Comparison of ENCODE assay signal across 16 cellular contexts in the genomic region with DNA sequence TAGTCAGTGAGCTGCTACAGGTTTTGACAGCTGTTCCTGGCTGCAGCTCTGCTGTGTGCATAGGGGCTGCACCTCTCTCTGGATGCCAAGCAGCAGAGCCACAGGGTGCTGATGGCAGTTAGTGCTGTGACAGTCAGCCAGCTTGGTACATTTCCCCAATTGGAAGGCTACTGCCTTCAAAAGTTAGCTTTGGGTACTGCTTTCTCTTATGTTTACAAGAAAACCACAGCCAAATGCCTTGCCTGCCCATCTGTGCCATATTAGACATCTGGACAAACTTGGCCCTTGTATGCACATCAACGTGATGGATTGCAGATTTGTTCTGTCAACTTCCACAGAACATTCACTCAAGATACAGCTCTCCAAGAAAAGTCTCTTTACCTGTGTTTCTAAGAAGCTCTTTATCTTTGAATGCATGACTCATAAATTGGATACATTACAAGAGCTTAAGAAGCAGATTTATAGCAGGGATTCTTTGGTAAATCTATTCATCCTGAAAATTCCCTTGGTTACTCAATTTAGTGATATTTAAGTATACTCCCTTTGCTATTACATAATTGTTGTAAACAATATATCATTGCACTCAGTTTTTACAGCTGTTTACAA.
DNase-seq lines count a peak whose midpoint lies in the region; ATAC-seq, FAIRE-seq and TF ChIP-seq lines count a peak whose summit lies in the region.
"Had no signal": no experiment of that assay in that cellular context is flagged by ENCODE, and none has a peak within 500 bp of the region (broad histone marks: within the 10 kb centered on the region; RNA-seq: fewer than 3 reads in every experiment).

No MANE protein-coding gene starts in this region.

- BruUV-seq in MCF 10A (replicated peaks; lab: Mats Ljungman, UMichigan): no TSS peak
- no TSS peak for BruUV-seq in PC-3 (replicated peaks; lab: Mats Ljungman, UMichigan)

- H3K4me3 ChIP-seq in breast epithelium (no peak overlapping the region), PC-3 (ENCODE audit: low read length) (no peak overlapping the region), Peyer's patch (no peak overlapping the region)
- H3K4me3 ChIP-seq: GM12878, uterus had no signal

- H3K27me3 ChIP-seq in breast epithelium: no peaks in the 10 kb centered on the region
- no peaks in the 10 kb centered on the region for H3K27me3 ChIP-seq in PC-3 (ENCODE audit: low read length)
- no peaks in the 10 kb centered on the region for H3K27me3 ChIP-seq in Peyer's patch
- H3K27me3 ChIP-seq: uterus had no signal

- TF ChIP-seq POLR2A in breast epithelium (IDR thresholded peaks at IDR 0.05): no peak
- TF ChIP-seq POLR2A in Peyer's patch (IDR thresholded peaks at IDR 0.05): no peak

- peak; percentile 87 for ATAC-seq in PC-3
- no peak for ATAC-seq in HG02571 (IDR thresholded peaks at IDR 0.05; ENCODE audit: unreplicated experiment)
- ATAC-seq: GM12878, HCT116, T-helper 17 cell had no signal

- no peak overlapping the region for H3K9ac ChIP-seq in PC-3 (ENCODE audit: low read length)

- H3K27ac ChIP-seq in breast epithelium (no peak overlapping the region), PC-3 (ENCODE audit: low read length) (no peak overlapping the region), Peyer's patch (no peak overlapping the region)
- H3K27ac ChIP-seq: uterus had no signal

- H4K20me1 ChIP-seq in PC-3 (ENCODE audit: low read length): no peaks in the 10 kb centered on the region

- no peak overlapping the region for H2AFZ ChIP-seq in PC-3 (ENCODE audit: low read length)

- TF ChIP-seq CTCF in MCF 10A (IDR thresholded peaks at IDR 0.05; ENCODE audit: unreplicated experiment): no peak
- no peak for TF ChIP-seq CTCF in breast epithelium (IDR thresholded peaks at IDR 0.05)
- no peak for TF ChIP-seq CTCF in PC-3 (conservative IDR thresholded peaks at IDR 0.05; ENCODE audit: low read depth, low read length)
- TF ChIP-seq CTCF in Peyer's patch (IDR thresholded peaks at IDR 0.05): no peak

- POLR2A ChIA-PET in MCF 10A (lab: Yijun Ruan, JAX): interaction anchor here (0.6 to 1.3 kb wide), 4 partner anchors 10 to 457 kb away, joined by 3 read pairs; no protein-coding TSS in a partner anchor
- POLR2A ChIA-PET in PC-3 (lab: Charles Lee; ENCODE audit: unreplicated experiment): interaction anchor here (0.6 to 0.7 kb wide), 2 partner anchors 183 to 465 kb away, joined by 3 to 4 read pairs; no protein-coding TSS in a partner anchor

- H3K27ac Mint-ChIP-seq in MCF 10A (ENCODE audit: low read depth, unreplicated experiment): peak overlapping the region; percentile 79
- H3K27ac Mint-ChIP-seq: activated T-helper 1 cell treated with anti-CD3 and anti-CD28 coated beads, Interleukin-12 subunit alpha, Interleukin-12 subunit beta, Interleukin-2, Interleukin-4 antibody, amounts not matched to agents 30 ng/mL and 10 ng/mL and 1 ng/mL, durations not matched to agents 14 hours and 24 hours and 36 hours; T-helper 17 cell had no signal

- intact Hi-C loops in MCF 10A (cut with micrococcal nuclease) (no loop called here), breast epithelium (cut with DNase I; ENCODE audit: low total_unique reads) (no loop called here), PC-3 (cut with micrococcal nuclease) (no loop called here)

- DNase-seq in MCF 10A (ENCODE audit: unreplicated experiment) (peak; percentile 78), breast epithelium (ENCODE audit: low spot score in 2 of 2) (no peak), PC-3 (peak; percentile 91), fibroblast of peridontal ligament (ENCODE audit: extremely low read depth) (peak; percentile 18), urothelium cell line (ENCODE audit: low spot score) (peak; percentile 44), Peyer's patch (no peak), T-helper 9 cell (no peak)
- DNase-seq: activated CD4-positive, alpha-beta T cell treated with anti-CD3 and anti-CD28 coated beads, Interleukin-2, amount 50 U/mL, for 1 hour; DMS79; T-helper 17 cell had no signal

- CTCF ChIA-PET in MCF 10A (lab: Yijun Ruan, JAX): interaction anchor here (0.8 to 2.7 kb wide), 8 partner anchors 26 to 348 kb away, joined by 3 to 14 read pairs (median 4); no protein-coding TSS in a partner anchor
- CTCF ChIA-PET in PC-3 (lab: Charles Lee): interaction anchor here (0.5 to 0.6 kb wide), 2 partner anchors 31 to 226 kb away, joined by 3 to 5 read pairs; no protein-coding TSS in a partner anchor

- peak overlapping the region; percentile 4; the same call in 1 of the 2 replicates for H3K4me2 ChIP-seq in PC-3 (ENCODE audit: low read length)

- H3K36me3 Mint-ChIP-seq in MCF 10A (ENCODE audit: insufficient read depth, unreplicated experiment): no peaks in the 10 kb centered on the region
- H3K36me3 Mint-ChIP-seq: brain had no signal

- no peaks in the 10 kb centered on the region for H3K9me3 Mint-ChIP-seq in MCF 10A (ENCODE audit: unreplicated experiment)
- H3K9me3 Mint-ChIP-seq: activated T-helper 1 cell treated with anti-CD3 and anti-CD28 coated beads, Interleukin-12 subunit alpha, Interleukin-12 subunit beta, Interleukin-2, Interleukin-4 antibody, amounts not matched to agents 30 ng/mL and 10 ng/mL and 1 ng/mL, durations not matched to agents 14 hours and 24 hours and 36 hours had no signal

- H3K9me2 ChIP-seq in PC-3 (replicated peaks; ENCODE audit: low read length): no peaks in the 10 kb centered on the region

- peak overlapping the region; percentile 22 for H3K4me3 Mint-ChIP-seq in MCF 10A (ENCODE audit: unreplicated experiment)
- H3K4me3 Mint-ChIP-seq: activated T-helper 1 cell treated with anti-CD3 and anti-CD28 coated beads, Interleukin-12 subunit alpha, Interleukin-12 subunit beta, Interleukin-2, Interleukin-4 antibody, amounts not matched to agents 30 ng/mL and 10 ng/mL and 1 ng/mL, durations not matched to agents 14 hours and 24 hours and 36 hours; T-helper 17 cell had no signal

- no peaks in the 10 kb centered on the region for H3K9me3 ChIP-seq in breast epithelium
- no peaks in the 10 kb centered on the region for H3K9me3 ChIP-seq in PC-3 (ENCODE audit: low read length)
- H3K9me3 ChIP-seq in Peyer's patch: no peaks in the 10 kb centered on the region
- H3K9me3 ChIP-seq: uterus had no signal

- no peaks in the 10 kb centered on the region for H3K27me3 Mint-ChIP-seq in MCF 10A (ENCODE audit: insufficient read depth, unreplicated experiment)
- H3K27me3 Mint-ChIP-seq: brain, T-helper 17 cell had no signal

- FAIRE-seq in urothelium cell line (lab: Jason Lieb, UNC): peak; percentile 77
- FAIRE-seq: GM12878 had no signal

- no peaks in the 10 kb centered on the region for H3K79me2 ChIP-seq in PC-3 (ENCODE audit: low read length)

- H3K4me1 Mint-ChIP-seq in MCF 10A (ENCODE audit: insufficient read depth, unreplicated experiment): peaks cover 22% of the 10 kb centered on the region
- H3K4me1 Mint-ChIP-seq: T-helper 17 cell had no signal

- no peaks in the 10 kb centered on the region for H3K4me1 ChIP-seq in breast epithelium
- H3K4me1 ChIP-seq in PC-3 (ENCODE audit: insufficient read depth, low read length): peaks cover 18% of the 10 kb centered on the region
- no peaks in the 10 kb centered on the region for H3K4me1 ChIP-seq in Peyer's patch
- H3K4me1 ChIP-seq: uterus had no signal

- H3K36me3 ChIP-seq in breast epithelium (no peaks in the 10 kb centered on the region), PC-3 (ENCODE audit: low read depth, low read length) (no peaks in the 10 kb centered on the region), Peyer's patch (no peaks in the 10 kb centered on the region)
- H3K36me3 ChIP-seq: uterus had no signal

- H3F3A ChIP-seq in PC-3 (ENCODE audit: low read length, unreplicated experiment): no peaks in the 10 kb centered on the region

Comparison
In these comparisons a context has a peak if more than half of its experiments do, and no peak if none do; other contexts are left out.
1. DNase-seq: peak in MCF 10A (single experiment), PC-3 (single experiment), fibroblast of peridontal ligament (single experiment) and urothelium cell line (single experiment); none in breast epithelium (0 of 2), Peyer's patch (0 of 3) and T-helper 9 cell (single experiment).